ENCODE assay signal across 10 cellular contexts in genomic region chr1:16764820-16765655, GRCh38. TPM values are rescaled to one million over a fixed set of nuclear protein-coding genes. Genes with fewer than 3 reads are reported as not detected.
A peak's percentile ranks its signal among the peaks of the same experiment; 100 is the strongest.
DNase-seq lines count a peak whose midpoint lies in the region; ATAC-seq and TF ChIP-seq lines count a peak whose summit lies in the region.
"Not testable (repeated sequence)": the region's sequence is repeated elsewhere in the genome, so short reads cannot be mapped to it uniquely, and the experiment has no call there.
"Had no signal": no experiment of that assay in that cellular context is flagged by ENCODE, and none has a peak within 500 bp of the region (broad histone marks: within the 10 kb centered on the region; RNA-seq: fewer than 3 reads in every experiment).

No MANE protein-coding gene starts in this region.

- not testable (repeated sequence) for H3K4me3 ChIP-seq in body of pancreas; right cardiac atrium (ENCODE audit: low read length); lower leg skin (ENCODE audit: low read depth, poor library complexity, severe bottlenecking)
- H3K4me3 ChIP-seq in stomach = peak overlapping the region in 3 of 4 donors; percentile 13 to 25 (median 14)

- not testable (repeated sequence) for H3K27me3 ChIP-seq in body of pancreas; right cardiac atrium (ENCODE audit: control insufficient read depth, insufficient read depth)
- peaks cover 0 to 18% (median 0%) of the 10 kb centered on the region in 3 donors for H3K27me3 ChIP-seq in stomach

- H3K27ac Mint-ChIP-seq in osteocyte (ENCODE audit: unreplicated experiment) = peak overlapping the region; percentile 3

- WGBS in body of pancreas, 2 donors = 15% methylated on average over 14 to 15 of the region's 15 CpGs
- WGBS in right cardiac atrium = 75% methylated on average over 15 of the region's 15 CpGs
- WGBS in lower leg skin, 2 donors = 61 to 62% methylated on average over 15 of the region's 15 CpGs
- WGBS in stomach, 5 donors = 45 to 61% (median 49%) methylated on average over 14 to 15 of the region's 15 CpGs

- H3K36me3 ChIP-seq in body of pancreas (replicated peaks in 1 of 2; ENCODE audit: insufficient read depth in 1 of 2, low read depth in 2 of 2); stomach: not testable (repeated sequence)

- peak in 2 of 3 donors; percentile 49 to 59 for TF ChIP-seq POLR2A in body of pancreas (IDR thresholded peaks at IDR 0.05)
- not testable (repeated sequence) for TF ChIP-seq POLR2A in lower leg skin (IDR thresholded peaks at IDR 0.05); stomach (IDR thresholded peaks at IDR 0.05)

- DNase-seq in ACHN = peak; percentile 95
- DNase-seq in LoVo (ENCODE audit: low spot score) = peak; percentile 35
- peak; percentile 55 to 84 (median 68) for DNase-seq in body of pancreas
- peak; percentile 11 for DNase-seq in fibroblast of gingiva (ENCODE audit: low read depth)
- peak in 2 of 3 donors; percentile 14 to 37 for DNase-seq in right cardiac atrium
- DNase-seq in lower leg skin (ENCODE audit: low spot score in 2 of 2) = peak; percentile 25 to 85
- not testable (repeated sequence) for DNase-seq in osteocyte (ENCODE audit: extremely low spot score, unreplicated experiment); stomach

- ATAC-seq in body of pancreas = peak; percentile 66
- peak; percentile 54 to 72 for ATAC-seq in right cardiac atrium

- H3K27ac ChIP-seq in body of pancreas = peak overlapping the region; percentile 80 to 93 (median 90)
- H3K27ac ChIP-seq in right cardiac atrium (ENCODE audit: low read length) = not testable (repeated sequence)
- peak overlapping the region; percentile 80 to 87 (median 82) for H3K27ac ChIP-seq in stomach

- not testable (repeated sequence) for H3K36me3 Mint-ChIP-seq in osteocyte (ENCODE audit: unreplicated experiment)

- H3K4me3 Mint-ChIP-seq in osteocyte (ENCODE audit: unreplicated experiment) = not testable (repeated sequence)

- H3K4me1 Mint-ChIP-seq in osteocyte (ENCODE audit: unreplicated experiment) = not testable (repeated sequence)

- H3K4me1 ChIP-seq in body of pancreas (peaks cover 52% of the 10 kb centered on the region), stomach (peaks cover 15 to 36% (median 26%) of the 10 kb centered on the region in 4 donors)
- H3K4me1 ChIP-seq in right cardiac atrium (ENCODE audit: control insufficient read depth, insufficient read depth, low read length) = not testable (repeated sequence)

- H3K9me3 Mint-ChIP-seq in osteocyte (ENCODE audit: unreplicated experiment) = not testable (repeated sequence)

- intact Hi-C loops in body of pancreas (cut with DNase I); right cardiac atrium (cut with DNase I); lower leg skin (cut with DNase I; ENCODE audit: low total_unique reads); stomach (cut with DNase I; ENCODE audit: low total_unique reads): not testable (repeated sequence)

- TF ChIP-seq CTCF in body of pancreas (IDR thresholded peaks at IDR 0.05); lower leg skin (IDR thresholded peaks at IDR 0.05); osteocyte (IDR thresholded peaks at IDR 0.05); stomach (IDR thresholded peaks at IDR 0.05): not testable (repeated sequence)

- in situ Hi-C loops in ACHN (cut with HindIII; ENCODE audit: low pct_ligation_motif_present, low pct_unique_long_range_greater_than_20kb, low sequenced_read_pairs) = not testable (repeated sequence)

- TF ChIP-seq EP300 in stomach (IDR thresholded peaks at IDR 0.05) = not testable (repeated sequence)

- H3K9me3 ChIP-seq in body of pancreas; right cardiac atrium (ENCODE audit: control insufficient read depth, low read length); stomach: not testable (repeated sequence)

- H3K27me3 Mint-ChIP-seq in osteocyte (ENCODE audit: unreplicated experiment) = peaks cover 12% of the 10 kb centered on the region

RNA-seq across cellular contexts. Expression of gene RNU1-4, which starts 24.7 kb away (rescaled TPM):
- total RNA-seq in body of pancreas (over 10,000 TPM in 1 of 2 donors, under 1 TPM in 1; under 0.01 to 15,479 TPM), right cardiac atrium (1,000 to 10,000 TPM; 3,675 to 8,578 (median 7,073) TPM), lower leg skin (under 1 TPM in 3 of 4 donors, not detected in 1; under 0.01 TPM), osteocyte (2,650 and 2,859 TPM in 2 replicates), stomach (1,000 to 10,000 TPM in 1 of 5 donors, under 1 TPM in 4; under 0.01 to 9,966 (median under 0.01) TPM)
- polyA plus RNA-seq in right cardiac atrium (not detected), stomach (not detected)
- polyA plus RNA-seq: IMR-90, neural cell had no signal
